38 cellular contexts compared by ENCODE assay signal in genomic region chr14:81345781-81346180, GRCh38. TPM values are rescaled to one million over a fixed set of nuclear protein-coding genes. Genes with fewer than 3 reads are reported as not detected.
"Had no signal": no experiment of that assay in that cellular context is flagged by ENCODE, and none has a peak within 500 bp of the region (broad histone marks: within the 10 kb centered on the region; RNA-seq: fewer than 3 reads in every experiment).

No MANE protein-coding gene starts in this region.

- H3K4me1 ChIP-seq: adrenal gland, ascending aorta, body of pancreas, breast epithelium had no signal

- H3K27ac ChIP-seq: adrenal gland, ascending aorta, body of pancreas, brain microvascular endothelial cell, breast epithelium, cardiac muscle cell had no signal

- H3K27me3 ChIP-seq: adrenal gland, ascending aorta, body of pancreas, brain microvascular endothelial cell, breast epithelium, cardiac muscle cell had no signal

- H3K27ac Mint-ChIP-seq: activated naive CD4-positive, alpha-beta T cell treated with anti-CD3 and anti-CD28 coated beads, Interleukin-2, amount 10 ng/mL, durations not matched to agents 7 days and 5 days; activated naive CD4-positive, alpha-beta T cell treated with anti-CD3 and anti-CD28 coated beads, Interleukin-2, amount 50 U/mL, for 24 hours; activated naive CD4-positive, alpha-beta T cell treated with anti-CD3 and anti-CD28 coated beads, Interleukin-2, amount 50 U/mL, for 72 hours; activated naive CD8-positive, alpha-beta T cell; activated naive CD8-positive, alpha-beta T cell treated with anti-CD3 and anti-CD28 coated beads for 36 hours; activated naive CD8-positive, alpha-beta T cell treated with anti-CD3 and anti-CD28 coated beads, Interleukin-2, amount 10 ng/mL, durations not matched to agents 7 days and 5 days; activated naive CD8-positive, alpha-beta T cell treated with anti-CD3 and anti-CD28 coated beads, Interleukin-2, amount 50 U/mL, for 24 hours; activated T-cell treated with anti-CD3 and anti-CD28 coated beads, Interleukin-2, amount 50 U/mL, for 24 hours; activated T-cell treated with anti-CD3 and anti-CD28 coated beads, Interleukin-2, amount 50 U/mL, for 72 hours; activated T-helper 1 cell treated with anti-CD3 and anti-CD28 coated beads, Interleukin-12 subunit alpha, Interleukin-12 subunit beta, Interleukin-2, Interleukin-4 antibody, amounts not matched to agents 30 ng/mL and 10 ng/mL and 1 ng/mL, durations not matched to agents 14 hours and 24 hours and 36 hours; activated T-helper 17 cell treated with anti-CD3 and anti-CD28 coated beads, Interleukin-2, amount 50 U/mL, for 72 hours; activated T-helper 2 cell treated with anti-CD3 and anti-CD28 coated beads, Interferon-gamma antibody, Interleukin-2, Interleukin-4, amounts not matched to agents 10 μg/mL and 5 μg/mL and 100 μg/mL, durations not matched to agents 14 hours and 24 hours and 36 hours; brain had no signal

- H3K9me3 Mint-ChIP-seq: activated naive CD4-positive, alpha-beta T cell treated with anti-CD3 and anti-CD28 coated beads, Interleukin-2, amount 10 ng/mL, durations not matched to agents 7 days and 5 days; activated naive CD4-positive, alpha-beta T cell treated with anti-CD3 and anti-CD28 coated beads, Interleukin-2, amount 50 U/mL, for 24 hours; activated naive CD4-positive, alpha-beta T cell treated with anti-CD3 and anti-CD28 coated beads, Interleukin-2, amount 50 U/mL, for 72 hours; activated naive CD8-positive, alpha-beta T cell treated with anti-CD3 and anti-CD28 coated beads for 36 hours; activated naive CD8-positive, alpha-beta T cell treated with anti-CD3 and anti-CD28 coated beads, Interleukin-2, amount 10 ng/mL, durations not matched to agents 7 days and 5 days; activated naive CD8-positive, alpha-beta T cell treated with anti-CD3 and anti-CD28 coated beads, Interleukin-2, amount 50 U/mL, for 24 hours; activated T-cell treated with anti-CD3 and anti-CD28 coated beads, Interleukin-2, amount 50 U/mL, for 24 hours; activated T-cell treated with anti-CD3 and anti-CD28 coated beads, Interleukin-2, amount 50 U/mL, for 4 hours; activated T-cell treated with anti-CD3 and anti-CD28 coated beads, Interleukin-2, amount 50 U/mL, for 72 hours; activated T-helper 1 cell treated with anti-CD3 and anti-CD28 coated beads, Interleukin-12 subunit alpha, Interleukin-12 subunit beta, Interleukin-2, Interleukin-4 antibody, amounts not matched to agents 30 ng/mL and 10 ng/mL and 1 ng/mL, durations not matched to agents 14 hours and 24 hours and 36 hours; activated T-helper 17 cell treated with anti-CD3 and anti-CD28 coated beads, Interleukin-2, amount 50 U/mL, for 72 hours; activated T-helper 2 cell treated with anti-CD3 and anti-CD28 coated beads, Interferon-gamma antibody, Interleukin-2, Interleukin-4, amounts not matched to agents 10 μg/mL and 5 μg/mL and 100 μg/mL, durations not matched to agents 14 hours and 24 hours and 36 hours; central memory CD8-positive, alpha-beta T cell had no signal

- H3K36me3 Mint-ChIP-seq: activated naive CD4-positive, alpha-beta T cell treated with anti-CD3 and anti-CD28 coated beads, Interleukin-2, amount 10 ng/mL, durations not matched to agents 7 days and 5 days; activated naive CD4-positive, alpha-beta T cell treated with anti-CD3 and anti-CD28 coated beads, Interleukin-2, amount 50 U/mL, for 24 hours; activated naive CD4-positive, alpha-beta T cell treated with anti-CD3 and anti-CD28 coated beads, Interleukin-2, amount 50 U/mL, for 72 hours; activated naive CD8-positive, alpha-beta T cell; activated naive CD8-positive, alpha-beta T cell treated with anti-CD3 and anti-CD28 coated beads for 36 hours; activated naive CD8-positive, alpha-beta T cell treated with anti-CD3 and anti-CD28 coated beads, Interleukin-2, amount 10 ng/mL, durations not matched to agents 7 days and 5 days; brain had no signal

- H3K9me3 ChIP-seq: adrenal gland, ascending aorta, body of pancreas, breast epithelium had no signal

- H3K4me3 Mint-ChIP-seq: activated naive CD4-positive, alpha-beta T cell treated with anti-CD3 and anti-CD28 coated beads, Interleukin-2, amount 10 ng/mL, durations not matched to agents 7 days and 5 days; activated naive CD4-positive, alpha-beta T cell treated with anti-CD3 and anti-CD28 coated beads, Interleukin-2, amount 50 U/mL, for 24 hours; activated naive CD8-positive, alpha-beta T cell; activated naive CD8-positive, alpha-beta T cell treated with anti-CD3 and anti-CD28 coated beads for 36 hours; activated naive CD8-positive, alpha-beta T cell treated with anti-CD3 and anti-CD28 coated beads, Interleukin-2, amount 10 ng/mL, durations not matched to agents 7 days and 5 days; activated naive CD8-positive, alpha-beta T cell treated with anti-CD3 and anti-CD28 coated beads, Interleukin-2, amount 50 U/mL, for 24 hours; activated T-cell treated with anti-CD3 and anti-CD28 coated beads, Interleukin-2, amount 50 U/mL, for 24 hours; activated T-cell treated with anti-CD3 and anti-CD28 coated beads, Interleukin-2, amount 50 U/mL, for 4 hours; activated T-cell treated with anti-CD3 and anti-CD28 coated beads, Interleukin-2, amount 50 U/mL, for 72 hours; activated T-helper 1 cell treated with anti-CD3 and anti-CD28 coated beads, Interleukin-12 subunit alpha, Interleukin-12 subunit beta, Interleukin-2, Interleukin-4 antibody, amounts not matched to agents 30 ng/mL and 10 ng/mL and 1 ng/mL, durations not matched to agents 14 hours and 24 hours and 36 hours; activated T-helper 17 cell treated with anti-CD3 and anti-CD28 coated beads, Interleukin-2, amount 50 U/mL, for 72 hours; brain; central memory CD8-positive, alpha-beta T cell had no signal

- DNase-seq: activated effector memory CD4-positive, alpha-beta T cell treated with anti-CD3 and anti-CD28 coated beads, Interleukin-2, amount 50 U/mL, for 16 hours; activated effector memory CD4-positive, alpha-beta T cell treated with Interleukin-2 at 50 U/mL for 16 hours; activated gamma-delta T cell; activated gamma-delta T cell treated with Interleukin-2 at 50 U/mL for 16 hours; activated naive CD4-positive, alpha-beta T cell; activated naive CD4-positive, alpha-beta T cell treated with anti-CD3 and anti-CD28 coated beads, Interleukin-2, amount 10 ng/mL, durations not matched to agents 7 days and 5 days; activated naive CD4-positive, alpha-beta T cell treated with anti-CD3 and anti-CD28 coated beads, Interleukin-2, amount 50 U/mL, for 16 hours; activated naive CD4-positive, alpha-beta T cell treated with Interleukin-2 at 50 U/mL for 16 hours; activated naive CD8-positive, alpha-beta T cell treated with anti-CD3 and anti-CD28 coated beads for 36 hours; activated naive CD8-positive, alpha-beta T cell treated with anti-CD3 and anti-CD28 coated beads, Interleukin-2, amount 10 ng/mL, durations not matched to agents 7 days and 5 days; activated naive CD8-positive, alpha-beta T cell treated with anti-CD3 and anti-CD28 coated beads, Interleukin-2, amount 50 U/mL, for 24 hours; activated T-cell treated with anti-CD3 and anti-CD28 coated beads for 4 hours; activated T-cell treated with anti-CD3 and anti-CD28 coated beads, Interleukin-2, amount 50 U/mL, for 1 hour; activated T-cell treated with anti-CD3 and anti-CD28 coated beads, Interleukin-2, amount 50 U/mL, for 24 hours; activated T-cell treated with anti-CD3 and anti-CD28 coated beads, Interleukin-2, amount 50 U/mL, for 4 hours; activated T-cell treated with anti-CD3 and anti-CD28 coated beads, Interleukin-2, amount 50 U/mL, for 48 hours; activated T-cell treated with anti-CD3 and anti-CD28 coated beads, Interleukin-2, amount 50 U/mL, for 72 hours; adrenal gland; amniotic stem cell; amygdala; anterior cingulate cortex; aorta; body of pancreas; brain microvascular endothelial cell; central memory CD4-positive, alpha-beta T cell; cerebellar nuclear complex had no signal

- ATAC-seq: activated naive CD4-positive, alpha-beta T cell treated with anti-CD3 and anti-CD28 coated beads, Interleukin-2, amount 50 U/mL, for 72 hours; activated naive CD8-positive, alpha-beta T cell treated with anti-CD3 and anti-CD28 coated beads, Interleukin-2, amount 50 U/mL, for 24 hours; activated T-cell treated with anti-CD3 and anti-CD28 coated beads, Interleukin-2, amount 50 U/mL, for 4 hours; activated T-cell treated with anti-CD3 and anti-CD28 coated beads, Interleukin-2, amount 50 U/mL, for 72 hours; activated T-helper 17 cell treated with anti-CD3 and anti-CD28 coated beads, Interleukin-2, amount 50 U/mL, for 72 hours; body of pancreas had no signal

- H3K4me1 Mint-ChIP-seq: activated naive CD4-positive, alpha-beta T cell treated with anti-CD3 and anti-CD28 coated beads, Interleukin-2, amount 10 ng/mL, durations not matched to agents 7 days and 5 days; activated naive CD4-positive, alpha-beta T cell treated with anti-CD3 and anti-CD28 coated beads, Interleukin-2, amount 50 U/mL, for 24 hours; activated naive CD8-positive, alpha-beta T cell treated with anti-CD3 and anti-CD28 coated beads for 36 hours; activated naive CD8-positive, alpha-beta T cell treated with anti-CD3 and anti-CD28 coated beads, Interleukin-2, amount 10 ng/mL, durations not matched to agents 7 days and 5 days; activated naive CD8-positive, alpha-beta T cell treated with anti-CD3 and anti-CD28 coated beads, Interleukin-2, amount 50 U/mL, for 24 hours; activated T-helper 17 cell treated with anti-CD3 and anti-CD28 coated beads, Interleukin-2, amount 50 U/mL, for 72 hours; central memory CD8-positive, alpha-beta T cell had no signal

- H3K4me3 ChIP-seq: adrenal gland, ascending aorta, body of pancreas, breast epithelium, cardiac muscle cell had no signal

- H3K36me3 ChIP-seq: adrenal gland, ascending aorta, brain microvascular endothelial cell, breast epithelium, cardiac muscle cell had no signal

RNA-seq across cellular contexts. Expression of gene STON2, which starts 54.3 kb away (rescaled TPM):
- total RNA-seq: activated naive CD8-positive, alpha-beta T cell treated with anti-CD3 and anti-CD28 coated beads, Interleukin-2, amount 10 ng/mL, durations not matched to agents 7 days and 5 days; activated T-helper 2 cell treated with anti-CD3 and anti-CD28 coated beads, Interferon-gamma antibody, Interleukin-2, Interleukin-4, amounts not matched to agents 10 μg/mL and 5 μg/mL and 100 μg/mL, durations not matched to agents 14 hours and 24 hours and 36 hours; chondrocyte had no signal
